Comparison of ENCODE assay signal across 11 cellular contexts in the genomic region with DNA sequence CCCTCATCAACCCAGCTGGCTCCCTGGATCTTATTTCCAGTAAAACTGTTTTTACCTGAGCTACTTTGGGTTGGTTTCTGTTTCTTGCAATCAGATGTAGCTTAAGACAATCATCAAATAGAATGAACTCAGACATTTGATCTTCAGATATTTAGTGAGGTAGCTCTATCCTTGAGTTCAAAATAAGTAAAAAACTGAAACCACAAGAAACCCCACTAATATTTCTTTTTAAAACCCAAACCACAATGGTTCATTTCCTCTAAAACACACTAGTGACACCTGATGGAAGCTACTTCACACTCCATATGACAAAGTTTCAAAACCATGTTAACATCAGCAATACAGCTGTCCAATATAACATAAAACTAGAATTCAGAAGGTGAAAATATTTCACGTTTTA. TPM values are rescaled to one million over a fixed set of nuclear protein-coding genes. Genes with fewer than 3 reads are reported as not detected.
DNase-seq lines count a peak whose midpoint lies in the region; ATAC-seq and TF ChIP-seq lines count a peak whose summit lies in the region.
"Had no signal": no experiment of that assay in that cellular context is flagged by ENCODE, and none has a peak within 500 bp of the region (broad histone marks: within the 10 kb centered on the region; RNA-seq: fewer than 3 reads in every experiment).

No MANE protein-coding gene starts in this region.

- DNase-seq in GM10248 (ENCODE audit: extremely low spot score) (peak; percentile 60), dedifferentiated amniotic fluid mesenchymal stem cell (ENCODE audit: extremely low spot score) (no peak), DMS153 treated with DMSO at 0.1 percent for 48 hours (lab: John Stamatoyannopoulos, UW; ENCODE audit: unreplicated experiment) (no peak), hepatic stellate cell (ENCODE audit: low spot score) (no peak)
- DNase-seq in activated naive CD8-positive, alpha-beta T cell treated with anti-CD3 and anti-CD28 coated beads, Interleukin-2, amount 10 ng/mL, durations not matched to agents 7 days and 5 days, result no peak
- no peak for DNase-seq in effector CD4-positive, alpha-beta T cell
- DNase-seq: activated CD4-positive, CD25-positive, alpha-beta regulatory T cell treated with anti-CD3 and anti-CD28 coated beads, Interleukin-2, amount 50 U/mL, for 72 hours; effector CD8-positive, alpha-beta T cell; NCI-H2029 had no signal

- POLR2A ChIA-PET in GM10248 (lab: Yijun Ruan, JAX), result interaction anchor here (0.5 kb wide), 1 partner anchor 52 kb away, joined by 3 read pairs; no protein-coding TSS in a partner anchor
- POLR2A ChIA-PET in activated naive CD8-positive, alpha-beta T cell treated with anti-CD3 and anti-CD28 coated beads, Interleukin-2, amount 10 ng/mL, durations not matched to agents 7 days and 5 days (lab: Charles Lee), result no interaction called here

- peak overlapping the region; percentile 69 for H3K4me3 Mint-ChIP-seq in activated naive CD8-positive, alpha-beta T cell treated with anti-CD3 and anti-CD28 coated beads, Interleukin-2, amount 10 ng/mL, durations not matched to agents 7 days and 5 days

- CTCF ChIA-PET in GM10248 (lab: Yijun Ruan, JAX), result interaction anchor here (1.0 to 2.9 kb wide), 8 partner anchors 10 to 355 kb away, joined by 3 to 17 read pairs (median 6); no protein-coding TSS in a partner anchor

- ATAC-seq in GM19372 (IDR thresholded peaks at IDR 0.05; ENCODE audit: low read depth, unreplicated experiment) (peak; percentile 68), HG03103 (IDR thresholded peaks at IDR 0.05; ENCODE audit: low read depth, unreplicated experiment) (peak; percentile 46)
- ATAC-seq in activated naive CD8-positive, alpha-beta T cell treated with anti-CD3 and anti-CD28 coated beads, Interleukin-2, amount 10 ng/mL, durations not matched to agents 7 days and 5 days (ENCODE audit: low read depth), result peak; percentile 82

- peak; percentile 33 for TF ChIP-seq CTCF in GM10248 (IDR thresholded peaks at IDR 0.05; ENCODE audit: control extremely low read depth, extremely low read depth, low read depth, missing control alignments)

- H3K9me3 Mint-ChIP-seq in activated naive CD8-positive, alpha-beta T cell treated with anti-CD3 and anti-CD28 coated beads, Interleukin-2, amount 10 ng/mL, durations not matched to agents 7 days and 5 days, result no peaks in the 10 kb centered on the region

- no peaks in the 10 kb centered on the region for H3K27me3 Mint-ChIP-seq in activated naive CD8-positive, alpha-beta T cell treated with anti-CD3 and anti-CD28 coated beads, Interleukin-2, amount 10 ng/mL, durations not matched to agents 7 days and 5 days

- H3K36me3 Mint-ChIP-seq in activated naive CD8-positive, alpha-beta T cell treated with anti-CD3 and anti-CD28 coated beads, Interleukin-2, amount 10 ng/mL, durations not matched to agents 7 days and 5 days, result peaks cover 17% of the 10 kb centered on the region

- peak overlapping the region; percentile 84 for H3K27ac Mint-ChIP-seq in activated naive CD8-positive, alpha-beta T cell treated with anti-CD3 and anti-CD28 coated beads, Interleukin-2, amount 10 ng/mL, durations not matched to agents 7 days and 5 days

- H3K4me1 Mint-ChIP-seq in activated naive CD8-positive, alpha-beta T cell treated with anti-CD3 and anti-CD28 coated beads, Interleukin-2, amount 10 ng/mL, durations not matched to agents 7 days and 5 days, result peaks cover 19% of the 10 kb centered on the region

RNA-seq across cellular contexts. Expression of a gene that starts 37.8 kb away (rescaled TPM):
- total RNA-seq in activated naive CD8-positive, alpha-beta T cell treated with anti-CD3 and anti-CD28 coated beads, Interleukin-2, amount 10 ng/mL, durations not matched to agents 7 days and 5 days, result not detected
